14 cellular contexts compared by ENCODE assay signal in the genomic region with DNA sequence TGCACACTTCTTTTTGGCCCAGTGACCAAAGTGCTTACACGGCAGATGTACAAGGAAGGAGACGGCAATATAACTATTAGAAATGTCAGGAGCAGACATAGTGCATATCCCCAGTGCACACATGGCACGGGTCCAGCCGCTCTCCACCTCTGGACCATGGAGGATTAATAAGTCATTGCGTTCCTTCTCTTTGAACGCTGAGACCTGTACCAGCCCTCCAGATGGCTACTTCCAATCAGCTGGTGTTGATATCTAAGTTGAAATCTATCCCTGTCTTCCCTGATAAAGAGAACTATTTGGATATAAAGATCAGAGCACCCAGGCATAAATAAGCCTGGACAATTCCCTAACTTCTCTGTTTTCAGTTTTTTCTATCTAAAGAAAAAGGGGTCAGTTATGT.
DNase-seq lines count a peak whose midpoint lies in the region; ATAC-seq and TF ChIP-seq lines count a peak whose summit lies in the region.
"Had no signal": no experiment of that assay in that cellular context is flagged by ENCODE, and none has a peak within 500 bp of the region (broad histone marks: within the 10 kb centered on the region; RNA-seq: fewer than 3 reads in every experiment).

No MANE protein-coding gene starts in this region.

- no peaks in the 10 kb centered on the region for H3K9me3 ChIP-seq in WERI-Rb-1 (ENCODE audit: severe bottlenecking)
- H3K9me3 ChIP-seq: A549 had no signal

- ATAC-seq in Right ventricle myocardium inferior, result no peak
- no peak for ATAC-seq in Right ventricle myocardium superior (ENCODE audit: poor library complexity)
- no peak for ATAC-seq in HG02798 (IDR thresholded peaks at IDR 0.05; ENCODE audit: poor library complexity, unreplicated experiment)
- ATAC-seq: A549; CD8-positive, alpha-beta T cell; HepG2 had no signal

- DNase-seq in Right ventricle myocardium inferior (ENCODE audit: missing footprints), result peak; percentile 62
- no peak for DNase-seq in Right ventricle myocardium superior
- DNase-seq in NCI-H82 (lab: John Stamatoyannopoulos, UW), result peak; percentile 70
- DNase-seq in WERI-Rb-1, result peak; percentile 42
- no peak for DNase-seq in OCI-M1 (lab: John Stamatoyannopoulos, UW)
- DNase-seq in substantia nigra (lab: John Stamatoyannopoulos, UW), result no peak
- DNase-seq: CD8-positive, alpha-beta T cell; COR-L47; EL; GOT3; H9 had no signal

- H3K36me3 ChIP-seq in WERI-Rb-1, result peaks cover 15% of the 10 kb centered on the region

- no peaks in the 10 kb centered on the region for H3K27me3 ChIP-seq in WERI-Rb-1 (ENCODE audit: insufficient read depth, low read depth, severe bottlenecking)

- H3K27ac ChIP-seq in WERI-Rb-1 (no peak overlapping the region), substantia nigra (ENCODE audit: low read depth, low read length, poor library complexity, severe bottlenecking) (no peak overlapping the region)
- H3K27ac ChIP-seq: A549 had no signal

- no peak overlapping the region for H3K4me3 ChIP-seq in WERI-Rb-1 (ENCODE audit: low read depth, low read length)
- H3K4me3 ChIP-seq: A549 had no signal

- intact Hi-C loops in Right ventricle myocardium inferior (cut with DNase I) (loop anchor here (10.0 kb wide), 1 partner anchor 562 kb away; no protein-coding TSS in a partner anchor), Right ventricle myocardium superior (cut with DNase I) (loop anchor here (10.0 kb wide), 2 partner anchors 262 to 562 kb away; no protein-coding TSS in a partner anchor)

- no peak for TF ChIP-seq CTCF in WERI-Rb-1 (IDR thresholded peaks at IDR 0.05; ENCODE audit: low read depth, low read length)

Comparison
In these comparisons a context has a peak if more than half of its experiments do, and no peak if none do; other contexts are left out.
1. DNase-seq: peak in Right ventricle myocardium inferior (single experiment), NCI-H82 (single experiment) and WERI-Rb-1 (single experiment); none in Right ventricle myocardium superior (single experiment), OCI-M1 (single experiment) and substantia nigra (0 of 49).